Comparison of ENCODE assay signal across 14 cellular contexts in the genomic region with DNA sequence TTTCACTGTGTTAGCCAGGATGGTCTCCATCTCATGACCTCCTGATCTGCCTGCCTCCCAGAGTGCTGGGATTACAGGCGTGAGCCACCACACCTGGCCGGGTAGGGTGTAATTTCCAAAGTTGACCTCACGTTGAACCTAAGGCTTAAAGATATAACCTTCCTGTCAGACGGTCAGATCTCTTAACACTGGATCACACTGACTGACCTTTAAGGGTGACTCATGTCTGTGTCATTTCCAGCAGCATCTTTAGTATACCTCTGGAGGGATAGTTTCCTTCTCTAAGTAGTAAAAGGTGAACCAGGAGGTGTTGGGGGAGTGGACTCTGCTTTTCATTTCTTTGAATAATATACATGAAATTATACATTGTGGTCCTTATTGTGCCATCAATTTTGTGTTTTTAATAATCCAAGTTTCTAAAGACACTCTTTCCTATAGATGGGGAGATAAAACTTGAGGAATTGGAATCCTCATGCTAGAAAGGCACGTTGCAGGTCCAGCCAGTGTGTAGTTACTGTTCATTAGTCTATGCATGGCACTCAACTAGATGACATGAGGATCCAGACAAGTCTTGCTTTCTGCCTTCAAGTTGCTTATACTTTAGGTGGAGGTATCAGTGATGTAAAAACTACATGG. TPM values are rescaled to one million over a fixed set of nuclear protein-coding genes. Genes with fewer than 3 reads are reported as not detected.
DNase-seq lines count a peak whose midpoint lies in the region; ATAC-seq and TF ChIP-seq lines count a peak whose summit lies in the region.
"Had no signal": no experiment of that assay in that cellular context is flagged by ENCODE, and none has a peak within 500 bp of the region (broad histone marks: within the 10 kb centered on the region; RNA-seq: fewer than 3 reads in every experiment).

No MANE protein-coding gene starts in this region.

- peak; percentile 77 for ATAC-seq in activated T-helper 17 cell treated with anti-CD3 and anti-CD28 coated beads, Interleukin-2, amount 50 U/mL, for 72 hours (replicated peaks)
- ATAC-seq in omental fat pad (ENCODE audit: low FRiP score) (peak; percentile 43), GM21786 (IDR thresholded peaks at IDR 0.05; ENCODE audit: unreplicated experiment) (no peak), WTC11 (no peak), GM18858 (IDR thresholded peaks at IDR 0.05; ENCODE audit: unreplicated experiment) (no peak)

- CTCF ChIA-PET in WTC11 (lab: Charles Lee) = interaction anchor here (1.3 kb wide), 1 partner anchor 90 kb away, joined by 4 read pairs; no protein-coding TSS in a partner anchor

- POLR2A ChIA-PET in WTC11 (lab: Charles Lee) = no interaction called here

- no peaks in the 10 kb centered on the region for H3K36me3 Mint-ChIP-seq in activated T-helper 17 cell treated with anti-CD3 and anti-CD28 coated beads, Interleukin-2, amount 50 U/mL, for 72 hours (ENCODE audit: low read depth)
- no peaks in the 10 kb centered on the region for H3K36me3 Mint-ChIP-seq in WTC11

- H3K9me3 Mint-ChIP-seq in activated T-helper 17 cell treated with anti-CD3 and anti-CD28 coated beads, Interleukin-2, amount 50 U/mL, for 72 hours = no peaks in the 10 kb centered on the region
- H3K9me3 Mint-ChIP-seq in WTC11 = no peaks in the 10 kb centered on the region
- H3K9me3 Mint-ChIP-seq: type B pancreatic cell had no signal

- peak overlapping the region; percentile 10 for H3K27ac Mint-ChIP-seq in activated T-helper 17 cell treated with anti-CD3 and anti-CD28 coated beads, Interleukin-2, amount 50 U/mL, for 72 hours
- no peak overlapping the region for H3K27ac Mint-ChIP-seq in WTC11

- H3K27me3 Mint-ChIP-seq in activated T-helper 17 cell treated with anti-CD3 and anti-CD28 coated beads, Interleukin-2, amount 50 U/mL, for 72 hours = no peaks in the 10 kb centered on the region
- H3K27me3 Mint-ChIP-seq in WTC11 (ENCODE audit: low read depth) = no peaks in the 10 kb centered on the region
- H3K27me3 Mint-ChIP-seq: type B pancreatic cell had no signal

- no peak overlapping the region for H3K4me3 Mint-ChIP-seq in activated T-helper 17 cell treated with anti-CD3 and anti-CD28 coated beads, Interleukin-2, amount 50 U/mL, for 72 hours
- H3K4me3 Mint-ChIP-seq in WTC11 = no peak overlapping the region
- H3K4me3 Mint-ChIP-seq: type B pancreatic cell had no signal

- DNase-seq in EH (ENCODE audit: low read depth) (peak; percentile 49), HT-29 (ENCODE audit: low spot score) (peak; percentile 10), omental fat pad (ENCODE audit: low spot score) (no peak), WTC11 (ENCODE audit: low spot score) (no peak)
- DNase-seq: activated CD8-positive, alpha-beta memory T cell treated with anti-CD3 and anti-CD28 coated beads for 24 hours; activated naive CD4-positive, alpha-beta T cell treated with Interleukin-2 at 50 U/mL for 16 hours; Kasumi-1; kidney glomerular epithelial cell; NCI-H1694 treated with DMSO at 0.1 percent for 48 hours; SHP77 treated with DMSO at 0.1 percent for 48 hours had no signal

- peaks cover 34% of the 10 kb centered on the region for H3K4me1 Mint-ChIP-seq in activated T-helper 17 cell treated with anti-CD3 and anti-CD28 coated beads, Interleukin-2, amount 50 U/mL, for 72 hours
- peaks cover 3% of the 10 kb centered on the region for H3K4me1 Mint-ChIP-seq in WTC11

- TF ChIP-seq CTCF in omental fat pad (IDR thresholded peaks at IDR 0.05) (no peak), WTC11 (IDR thresholded peaks at IDR 0.05) (no peak)

TF ChIP-seq in WTC11, 78 proteins besides CTCF, POLR2A, EP300 and RAD21:
- TF ChIP-seq, protein P1, sequence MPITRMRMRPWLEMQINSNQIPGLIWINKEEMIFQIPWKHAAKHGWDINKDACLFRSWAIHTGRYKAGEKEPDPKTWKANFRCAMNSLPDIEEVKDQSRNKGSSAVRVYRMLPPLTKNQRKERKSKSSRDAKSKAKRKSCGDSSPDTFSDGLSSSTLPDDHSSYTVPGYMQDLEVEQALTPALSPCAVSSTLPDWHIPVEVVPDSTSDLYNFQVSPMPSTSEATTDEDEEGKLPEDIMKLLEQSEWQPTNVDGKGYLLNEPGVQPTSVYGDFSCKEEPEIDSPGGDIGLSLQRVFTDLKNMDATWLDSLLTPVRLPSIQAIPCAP (CRISPR knock-in tag; IDR thresholded peaks at IDR 0.05) = no peak
- TF ChIP-seq, protein P2, sequence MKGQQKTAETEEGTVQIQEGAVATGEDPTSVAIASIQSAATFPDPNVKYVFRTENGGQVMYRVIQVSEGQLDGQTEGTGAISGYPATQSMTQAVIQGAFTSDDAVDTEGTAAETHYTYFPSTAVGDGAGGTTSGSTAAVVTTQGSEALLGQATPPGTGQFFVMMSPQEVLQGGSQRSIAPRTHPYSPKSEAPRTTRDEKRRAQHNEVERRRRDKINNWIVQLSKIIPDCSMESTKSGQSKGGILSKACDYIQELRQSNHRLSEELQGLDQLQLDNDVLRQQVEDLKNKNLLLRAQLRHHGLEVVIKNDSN (CRISPR knock-in tag; IDR thresholded peaks at IDR 0.05) = no peak
- TF ChIP-seq, protein P3, sequence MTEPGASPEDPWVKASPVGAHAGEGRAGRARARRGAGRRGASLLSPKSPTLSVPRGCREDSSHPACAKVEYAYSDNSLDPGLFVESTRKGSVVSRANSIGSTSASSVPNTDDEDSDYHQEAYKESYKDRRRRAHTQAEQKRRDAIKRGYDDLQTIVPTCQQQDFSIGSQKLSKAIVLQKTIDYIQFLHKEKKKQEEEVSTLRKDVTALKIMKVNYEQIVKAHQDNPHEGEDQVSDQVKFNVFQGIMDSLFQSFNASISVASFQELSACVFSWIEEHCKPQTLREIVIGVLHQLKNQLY (CRISPR knock-in tag; IDR thresholded peaks at IDR 0.05) = no peak
- no peak for TF ChIP-seq SMAD4 (CRISPR knock-in tag; IDR thresholded peaks at IDR 0.05)

RNA-seq across cellular contexts. Expression of gene ARHGAP10, which starts 45.7 kb away (rescaled TPM):
- 4.3 and 9.3 TPM in 2 replicates for total RNA-seq in HT-29 (2014; rRNA removed; shearing (Covaris generic))
- 10 to 100 TPM; 11.1 to 14.7 TPM for total RNA-seq in activated T-helper 17 cell treated with anti-CD3 and anti-CD28 coated beads, Interleukin-2, amount 50 U/mL, for 72 hours
- 10 to 100 TPM; 48.7 to 96.2 (median 57.0) TPM for total RNA-seq in omental fat pad
- 7.1 to 9.6 TPM (median 8.0 TPM) in 3 replicates for total RNA-seq in WTC11 (2021)

Comparison
In these comparisons a context has a peak if more than half of its experiments do, and no peak if none do; other contexts are left out.
1. DNase-seq: peak in EH (single experiment) and HT-29 (single experiment); none in omental fat pad (single experiment) and WTC11 (single experiment).
2. ATAC-seq: peak in activated T-helper 17 cell treated with anti-CD3 and anti-CD28 coated beads, Interleukin-2, amount 50 U/mL, for 72 hours (single experiment) and omental fat pad (single experiment); none in GM21786 (single experiment), WTC11 (single experiment) and GM18858 (single experiment).